Comparison of ENCODE assay signal across 20 cellular contexts in genomic region chr5:22316291-22316690, GRCh38.
DNase-seq lines count a peak whose midpoint lies in the region; ATAC-seq, FAIRE-seq and TF ChIP-seq lines count a peak whose summit lies in the region.
"Had no signal": no experiment of that assay in that cellular context is flagged by ENCODE, and none has a peak within 500 bp of the region (broad histone marks: within the 10 kb centered on the region; RNA-seq: fewer than 3 reads in every experiment).

No MANE protein-coding gene starts in this region.

- H4K5ac ChIP-seq in IMR-90 (ENCODE audit: low read depth, low read length): no peak overlapping the region

- H3K4me3 ChIP-seq in A549 (no peak overlapping the region), IMR-90 (ENCODE audit: insufficient read depth, low read depth, low read length) (no peak overlapping the region), K562 (no peak overlapping the region), osteoblast (ENCODE audit: insufficient read depth, low read length) (no peak overlapping the region), right atrium auricular region (no peak overlapping the region)
- H3K4me3 ChIP-seq: BLaER1 treated with 17β-estradiol and CSF1 and Interleukin-3, amounts not matched to agents 10 nM and 100 nM had no signal

- H3K4ac ChIP-seq in IMR-90 (ENCODE audit: low read depth, low read length): no peak overlapping the region

- in situ Hi-C loops in IMR-90 (cut with MboI; ENCODE audit: low sequenced_read_pairs) (no loop called here), K562 (cut with MboI) (no loop called here)

- H3K9me1 ChIP-seq in IMR-90 (ENCODE audit: insufficient read depth, low read length) (no peaks in the 10 kb centered on the region), K562 (ENCODE audit: control insufficient read depth, insufficient read depth, low read length) (no peaks in the 10 kb centered on the region)

- no peak for TF ChIP-seq CTCF in A549 (IDR thresholded peaks at IDR 0.05)
- TF ChIP-seq CTCF in IMR-90 (conservative IDR thresholded peaks at IDR 0.05; ENCODE audit: low read depth, low read length): no peak
- no peak for TF ChIP-seq CTCF in K562 (IDR thresholded peaks at IDR 0.05 in 2 of 3, conservative IDR thresholded peaks at IDR 0.05 in 1 of 3; ENCODE audit: insufficient read depth in 2 of 3, low read depth in 1 of 3, low read length in 3 of 3)
- TF ChIP-seq CTCF in osteoblast (IDR thresholded peaks at IDR 0.05; ENCODE audit: extremely low read depth, low read depth, low read length): no peak
- TF ChIP-seq CTCF in right atrium auricular region (IDR thresholded peaks at IDR 0.05): no peak

- H4K20me1 ChIP-seq in IMR-90 (ENCODE audit: insufficient read depth, low read length) (no peaks in the 10 kb centered on the region), K562 (replicated peaks; ENCODE audit: control insufficient read depth, insufficient read depth, low read length) (no peaks in the 10 kb centered on the region), osteoblast (ENCODE audit: insufficient read depth, low read length) (no peaks in the 10 kb centered on the region)
- H4K20me1 ChIP-seq: BLaER1 treated with 17β-estradiol and CSF1 and Interleukin-3, amounts not matched to agents 10 nM and 100 nM had no signal

- no peak overlapping the region for H2BK20ac ChIP-seq in IMR-90 (ENCODE audit: low read depth, low read length)

- no peak overlapping the region for H3K14ac ChIP-seq in IMR-90 (replicated peaks; ENCODE audit: low read depth, low read length)

- no peak overlapping the region for H2BK5ac ChIP-seq in IMR-90 (ENCODE audit: low read depth, low read length, poor library complexity, severe bottlenecking)

- H3K9me3 ChIP-seq in A549: no peaks in the 10 kb centered on the region
- H3K9me3 ChIP-seq in IMR-90 (ENCODE audit: control insufficient read depth, insufficient read depth, low read length): no peaks in the 10 kb centered on the region
- H3K9me3 ChIP-seq in K562 (replicated peaks; ENCODE audit: control insufficient read depth, insufficient read depth, low read depth, low read length): no peaks in the 10 kb centered on the region
- H3K9me3 ChIP-seq in osteoblast (ENCODE audit: low read depth, low read length): no peaks in the 10 kb centered on the region
- H3K9me3 ChIP-seq in right atrium auricular region: no peaks in the 10 kb centered on the region
- H3K9me3 ChIP-seq: BLaER1 treated with 17β-estradiol and CSF1 and Interleukin-3, amounts not matched to agents 10 nM and 100 nM; Caco-2 had no signal

- FAIRE-seq in A549 (lab: Jason Lieb, UNC): no peak
- no peak for FAIRE-seq in K562 (lab: Jason Lieb, UNC)
- FAIRE-seq: D721Med, G401.6, GM12891 had no signal

- no peaks in the 10 kb centered on the region for H3K27me3 ChIP-seq in IMR-90 (ENCODE audit: control insufficient read depth, insufficient read depth, low read length)
- no peaks in the 10 kb centered on the region for H3K27me3 ChIP-seq in K562 (ENCODE audit: control insufficient read depth in 2 of 2, insufficient read depth in 2 of 2, low read length in 2 of 2)
- no peaks in the 10 kb centered on the region for H3K27me3 ChIP-seq in osteoblast (ENCODE audit: insufficient read depth, low read length)
- H3K27me3 ChIP-seq in right atrium auricular region: no peaks in the 10 kb centered on the region
- H3K27me3 ChIP-seq: BLaER1 treated with 17β-estradiol and CSF1 and Interleukin-3, amounts not matched to agents 10 nM and 100 nM had no signal

- DNase-seq in A549 (ENCODE audit: low read depth in 1 of 2, low spot score in 1 of 2) (no peak), IMR-90 (no peak), K562 (ENCODE audit: extremely low read depth in 1 of 4, low spot score in 3 of 4) (no peak), osteoblast (ENCODE audit: insufficient read length, low spot score, missing footprints) (peak; percentile 18), right atrium auricular region (ENCODE audit: low spot score) (no peak), cerebellar nuclear complex (lab: John Stamatoyannopoulos, UW) (no peak), globus pallidus (ENCODE audit: low spot score) (no peak)
- DNase-seq: 8988T; AML-193; Caco-2; Calu3; CD4-positive, alpha-beta T cell; CD8-positive, alpha-beta T cell; DMS79 treated with DMSO at 0.1 percent for 48 hours; GF-D8 had no signal

- H4K91ac ChIP-seq in IMR-90 (ENCODE audit: insufficient read depth, low read depth, low read length): no peak overlapping the region

- intact Hi-C loops in IMR-90 (cut with micrococcal nuclease): no loop called here
- intact Hi-C loops in K562 (cut with micrococcal nuclease): no loop called here

- no peak overlapping the region for H3K18ac ChIP-seq in IMR-90 (ENCODE audit: low read depth, low read length)

- ATAC-seq in A549: no peak
- ATAC-seq in IMR-90 (ENCODE audit: low read depth): no peak
- ATAC-seq in K562: no peak
- ATAC-seq: CD8-positive, alpha-beta T cell had no signal

- H2AK9ac ChIP-seq in IMR-90 (replicated peaks; ENCODE audit: low read depth, low read length, poor library complexity): no peak overlapping the region

- H4K8ac ChIP-seq in IMR-90 (ENCODE audit: low read depth in 2 of 2, low read length in 2 of 2): no peak overlapping the region

- no peak for TF ChIP-seq RAD21 in A549 (conservative IDR thresholded peaks at IDR 0.05 in 1 of 2, IDR thresholded peaks at IDR 0.05 in 1 of 2)
- TF ChIP-seq RAD21 in IMR-90 (IDR thresholded peaks at IDR 0.05; ENCODE audit: low read length): no peak
- TF ChIP-seq RAD21 in K562 (CRISPR knock-in tag; conservative IDR thresholded peaks at IDR 0.05 in 1 of 2, IDR thresholded peaks at IDR 0.05 in 1 of 2): no peak

- no peak overlapping the region for H2BK15ac ChIP-seq in IMR-90 (ENCODE audit: low read depth, low read length)

- no peak overlapping the region for H3K23ac ChIP-seq in IMR-90 (ENCODE audit: low read depth, low read length)

- TF ChIP-seq POLR2A in A549 (IDR thresholded peaks at IDR 0.05; ENCODE audit: low read length): no peak
- TF ChIP-seq POLR2A in IMR-90 (IDR thresholded peaks at IDR 0.05; ENCODE audit: low read depth, low read length): no peak
- no peak for TF ChIP-seq POLR2A in K562 (conservative IDR thresholded peaks at IDR 0.05)

- H3K4me1 ChIP-seq in A549: no peaks in the 10 kb centered on the region
- no peaks in the 10 kb centered on the region for H3K4me1 ChIP-seq in IMR-90 (ENCODE audit: control insufficient read depth, insufficient read depth, low read length)
- no peaks in the 10 kb centered on the region for H3K4me1 ChIP-seq in K562 (replicated peaks in 1 of 2; ENCODE audit: control insufficient read depth in 2 of 2, insufficient read depth in 2 of 2, low read length in 2 of 2)
- no peaks in the 10 kb centered on the region for H3K4me1 ChIP-seq in osteoblast (ENCODE audit: insufficient read depth, low read length)
- no peaks in the 10 kb centered on the region for H3K4me1 ChIP-seq in right atrium auricular region
- H3K4me1 ChIP-seq: Caco-2 had no signal

- H3K4me2 ChIP-seq in A549 (no peak overlapping the region), IMR-90 (ENCODE audit: low read depth, low read length) (no peak overlapping the region), K562 (ENCODE audit: insufficient read depth, low read length) (no peak overlapping the region), osteoblast (ENCODE audit: insufficient read depth, low read length) (no peak overlapping the region)
- H3K4me2 ChIP-seq: BLaER1 treated with 17β-estradiol and CSF1 and Interleukin-3, amounts not matched to agents 10 nM and 100 nM had no signal

- no peak overlapping the region for H2AK5ac ChIP-seq in IMR-90 (ENCODE audit: low read depth, low read length)

- POLR2A ChIA-PET in A549 (lab: Yijun Ruan, JAX): no interaction called here
- POLR2A ChIA-PET in IMR-90 (lab: Charles Lee; ENCODE audit: unreplicated experiment): no interaction called here
- POLR2A ChIA-PET in K562 (lab: Yijun Ruan, JAX): no interaction called here

- no peak overlapping the region for H3K27ac ChIP-seq in A549
- no peak overlapping the region for H3K27ac ChIP-seq in IMR-90 (ENCODE audit: insufficient read depth, low read length)
- H3K27ac ChIP-seq in K562 (ENCODE audit: extremely low read depth, low read depth, low read length): no peak overlapping the region
- no peak overlapping the region for H3K27ac ChIP-seq in osteoblast (ENCODE audit: low read depth, low read length)
- no peak overlapping the region for H3K27ac ChIP-seq in right atrium auricular region
- H3K27ac ChIP-seq: BLaER1 treated with 17β-estradiol and CSF1 and Interleukin-3, amounts not matched to agents 10 nM and 100 nM; C4-2B had no signal

- H3K79me1 ChIP-seq in IMR-90 (ENCODE audit: low read depth in 1 of 2, low read length in 2 of 2): no peaks in the 10 kb centered on the region

- H3K9ac ChIP-seq in IMR-90 (ENCODE audit: low read depth, low read length) (no peak overlapping the region), K562 (ENCODE audit: insufficient read depth in 1 of 2, low read depth in 2 of 2, low read length in 2 of 2) (no peak overlapping the region)
- H3K9ac ChIP-seq: BLaER1 treated with 17β-estradiol and CSF1 and Interleukin-3, amounts not matched to agents 10 nM and 100 nM had no signal

- H2AFZ ChIP-seq in IMR-90 (replicated peaks; ENCODE audit: low read length, poor library complexity) (no peak overlapping the region), K562 (ENCODE audit: low read depth, low read length) (no peak overlapping the region), osteoblast (ENCODE audit: low read length) (no peak overlapping the region)

- H3K36me3 ChIP-seq in IMR-90 (ENCODE audit: control insufficient read depth, insufficient read depth, low read length) (no peaks in the 10 kb centered on the region), K562 (ENCODE audit: control insufficient read depth, insufficient read depth, low read length) (no peaks in the 10 kb centered on the region), osteoblast (ENCODE audit: insufficient read depth, low read length) (no peaks in the 10 kb centered on the region), right atrium auricular region (no peaks in the 10 kb centered on the region)
- H3K36me3 ChIP-seq: BLaER1 treated with 17β-estradiol and CSF1 and Interleukin-3, amounts not matched to agents 10 nM and 100 nM had no signal

- H3K56ac ChIP-seq in IMR-90 (ENCODE audit: extremely low read depth, insufficient read depth, low read length): no peak overlapping the region

- dilution Hi-C loops in IMR-90 (cut with HindIII; ENCODE audit: low sequenced_read_pairs, unreplicated experiment): no loop called here

- CTCF ChIA-PET in A549 (lab: Yijun Ruan, JAX): no interaction called here
- CTCF ChIA-PET in IMR-90 (lab: Yijun Ruan, JAX): interaction anchor here (0.6 kb wide), 1 partner anchor 27 kb away, joined by 3 read pairs; no protein-coding TSS in a partner anchor
- CTCF ChIA-PET in K562 (lab: Yijun Ruan, JAX; ENCODE audit: low intra/inter-chr PET ratio): no interaction called here

- H2BK120ac ChIP-seq in IMR-90 (ENCODE audit: low read depth, low read length): no peak overlapping the region

- TF ChIP-seq EP300 in A549 (IDR thresholded peaks at IDR 0.05) (no peak), K562 (IDR thresholded peaks at IDR 0.05; ENCODE audit: low read length) (no peak)

- BruUV-seq in IMR-90 (replicated peaks; lab: Mats Ljungman, UMichigan) (no TSS peak), K562 (replicated peaks; lab: Mats Ljungman, UMichigan) (no TSS peak)

- H3K79me2 ChIP-seq in K562 (ENCODE audit: control insufficient read depth, insufficient read depth, low read length) (no peaks in the 10 kb centered on the region), osteoblast (ENCODE audit: insufficient read depth, low read length) (no peaks in the 10 kb centered on the region)

TF ChIP-seq in K562, 482 proteins besides CTCF, POLR2A, EP300 and RAD21 (continues in another document):
- TF ChIP-seq POLR3G (IDR thresholded peaks at IDR 0.05; ENCODE audit: extremely low read depth, insufficient read length, insufficient replicate concordance): no peak

Comparison
In these comparisons a context has a peak if more than half of its experiments do, and no peak if none do; other contexts are left out.
1. Of the 35 proteins assayed by ChIP-seq in both K562 and A549: peak only in K562: none; only in A549: none; in both: MAFK; in neither: 34.